10 cellular contexts compared by ENCODE assay signal in genomic region chr5:131532016-131532640, GRCh38.
DNase-seq lines count a peak whose midpoint lies in the region; ATAC-seq and TF ChIP-seq lines count a peak whose summit lies in the region.
"Had no signal": no experiment of that assay in that cellular context is flagged by ENCODE, and none has a peak within 500 bp of the region (broad histone marks: within the 10 kb centered on the region; RNA-seq: fewer than 3 reads in every experiment).

No MANE protein-coding gene starts in this region.

- POLR2A ChIA-PET in activated CD4-positive, alpha-beta T cell treated with anti-CD3 and anti-CD28 coated beads, Interleukin-2, amount 10 ng/mL, durations not matched to agents 7 days and 5 days (lab: Charles Lee), result interaction anchor here (0.7 kb wide), 1 partner anchor 29 kb away, joined by 5 read pairs; no protein-coding TSS in a partner anchor

- no peak for TF ChIP-seq POLR2A in esophagus squamous epithelium (IDR thresholded peaks at IDR 0.05)
- no peak for TF ChIP-seq POLR2A in adrenal gland (IDR thresholded peaks at IDR 0.05)
- no peak for TF ChIP-seq POLR2A in upper lobe of left lung (IDR thresholded peaks at IDR 0.05)

- no peaks in the 10 kb centered on the region for H3K9me3 Mint-ChIP-seq in activated CD4-positive, alpha-beta T cell treated with anti-CD3 and anti-CD28 coated beads, Interleukin-2, amount 10 ng/mL, durations not matched to agents 7 days and 5 days
- no peaks in the 10 kb centered on the region for H3K9me3 Mint-ChIP-seq in T-helper 2 cell treated with Interferon-gamma antibody and Interleukin-4, amounts not matched to agents 5 μg/mL and 100 μg/mL, for 36 hours
- H3K9me3 Mint-ChIP-seq in stimulated activated naive CD8-positive, alpha-beta T cell treated with anti-CD3 and anti-CD28 coated beads, Interleukin-15, amount 100 ng/mL, for 72 hours, result no peaks in the 10 kb centered on the region

- H3K36me3 Mint-ChIP-seq in activated CD4-positive, alpha-beta T cell treated with anti-CD3 and anti-CD28 coated beads, Interleukin-2, amount 10 ng/mL, durations not matched to agents 7 days and 5 days (ENCODE audit: low read depth), result peaks cover 19% of the 10 kb centered on the region
- peaks cover 20% of the 10 kb centered on the region for H3K36me3 Mint-ChIP-seq in T-helper 2 cell treated with Interferon-gamma antibody and Interleukin-4, amounts not matched to agents 5 μg/mL and 100 μg/mL, for 36 hours (ENCODE audit: low read depth)

- peak; percentile 20 for DNase-seq in activated CD4-positive, alpha-beta T cell treated with anti-CD3 and anti-CD28 coated beads, Interleukin-2, amount 10 ng/mL, durations not matched to agents 7 days and 5 days
- no peak for DNase-seq in activated CD4-positive, alpha-beta T cell treated with anti-CD3 and anti-CD28 coated beads for 1 hour
- no peak for DNase-seq in T-helper 2 cell treated with Interferon-gamma antibody and Interleukin-4, amounts not matched to agents 5 μg/mL and 100 μg/mL, for 36 hours (ENCODE audit: low spot score)
- no peak for DNase-seq in fibroblast of villous mesenchyme (ENCODE audit: low read depth)
- DNase-seq in stimulated activated naive CD8-positive, alpha-beta T cell treated with anti-CD3 and anti-CD28 coated beads, Interleukin-15, amount 100 ng/mL, for 72 hours, result no peak
- DNase-seq in esophagus squamous epithelium (lab: John Stamatoyannopoulos, UW), result no peak
- no peak for DNase-seq in adrenal gland
- DNase-seq in upper lobe of left lung, result no peak
- DNase-seq: gastrocnemius medialis, NCI-H2107 had no signal

- H3K4me3 ChIP-seq in fibroblast of villous mesenchyme (ENCODE audit: low read depth, low read length) (peak overlapping the region; percentile 7), esophagus squamous epithelium (peak overlapping the region in 2 of 4 donors; percentile 15 to 47), adrenal gland (no peak overlapping the region), upper lobe of left lung (peak overlapping the region in 2 of 4 donors; percentile 0 to 19)

- H3K4me3 Mint-ChIP-seq in activated CD4-positive, alpha-beta T cell treated with anti-CD3 and anti-CD28 coated beads, Interleukin-2, amount 10 ng/mL, durations not matched to agents 7 days and 5 days, result peak overlapping the region; percentile 64
- peak overlapping the region; percentile 82 for H3K4me3 Mint-ChIP-seq in T-helper 2 cell treated with Interferon-gamma antibody and Interleukin-4, amounts not matched to agents 5 μg/mL and 100 μg/mL, for 36 hours
- H3K4me3 Mint-ChIP-seq in stimulated activated naive CD8-positive, alpha-beta T cell treated with anti-CD3 and anti-CD28 coated beads, Interleukin-15, amount 100 ng/mL, for 72 hours, result peak overlapping the region; percentile 76 to 86

- whole genome bisulfite sequencing in esophagus squamous epithelium, 2 donors, result 47 to 51% methylated on average over 7 of the region's 7 CpGs
- 67 to 73% (median 70%) methylated on average over 7 of the region's 7 CpGs for WGBS in adrenal gland, 4 donors
- WGBS in upper lobe of left lung, 2 donors, result 43 to 51% methylated on average over 7 of the region's 7 CpGs

- intact Hi-C loops in esophagus squamous epithelium (cut with DNase I) (no loop called here), adrenal gland (cut with DNase I) (no loop called here)

- H3K4me1 Mint-ChIP-seq in activated CD4-positive, alpha-beta T cell treated with anti-CD3 and anti-CD28 coated beads, Interleukin-2, amount 10 ng/mL, durations not matched to agents 7 days and 5 days, result peaks cover 67% of the 10 kb centered on the region
- peaks cover 66% of the 10 kb centered on the region for H3K4me1 Mint-ChIP-seq in T-helper 2 cell treated with Interferon-gamma antibody and Interleukin-4, amounts not matched to agents 5 μg/mL and 100 μg/mL, for 36 hours (ENCODE audit: low read depth)
- peaks cover 78% of the 10 kb centered on the region for H3K4me1 Mint-ChIP-seq in stimulated activated naive CD8-positive, alpha-beta T cell treated with anti-CD3 and anti-CD28 coated beads, Interleukin-15, amount 100 ng/mL, for 72 hours

- TF ChIP-seq CTCF in fibroblast of villous mesenchyme (IDR thresholded peaks at IDR 0.05; ENCODE audit: insufficient read depth, low read depth, low read length) (no peak), esophagus squamous epithelium (IDR thresholded peaks at IDR 0.05) (no peak), adrenal gland (IDR thresholded peaks at IDR 0.05) (no peak), upper lobe of left lung (IDR thresholded peaks at IDR 0.05) (no peak)

- no peaks in the 10 kb centered on the region for H3K36me3 ChIP-seq in esophagus squamous epithelium
- no peaks in the 10 kb centered on the region for H3K36me3 ChIP-seq in adrenal gland (replicated peaks in 1 of 2)
- no peaks in the 10 kb centered on the region for H3K36me3 ChIP-seq in upper lobe of left lung
- H3K36me3 ChIP-seq: gastrocnemius medialis had no signal

- CTCF ChIA-PET in activated CD4-positive, alpha-beta T cell treated with anti-CD3 and anti-CD28 coated beads, Interleukin-2, amount 10 ng/mL, durations not matched to agents 7 days and 5 days (lab: Charles Lee), result interaction anchor here (0.6 to 3.9 kb wide), 12 partner anchors 8 to 1296 kb away, joined by 3 to 19 read pairs (median 4); no protein-coding TSS in a partner anchor

- peak; percentile 68 for ATAC-seq in stimulated activated naive CD8-positive, alpha-beta T cell treated with anti-CD3 and anti-CD28 coated beads, Interleukin-15, amount 100 ng/mL, for 72 hours
- no peak for ATAC-seq in upper lobe of left lung (ENCODE audit: low FRiP score in 2 of 2)
- ATAC-seq: gastrocnemius medialis had no signal

- no peaks in the 10 kb centered on the region for H3K9me3 ChIP-seq in esophagus squamous epithelium
- no peaks in the 10 kb centered on the region for H3K9me3 ChIP-seq in adrenal gland (replicated peaks in 1 of 3)
- H3K9me3 ChIP-seq in upper lobe of left lung, result no peaks in the 10 kb centered on the region
- H3K9me3 ChIP-seq: gastrocnemius medialis had no signal

- peak overlapping the region; percentile 91 for H3K27ac Mint-ChIP-seq in activated CD4-positive, alpha-beta T cell treated with anti-CD3 and anti-CD28 coated beads, Interleukin-2, amount 10 ng/mL, durations not matched to agents 7 days and 5 days
- peak overlapping the region; percentile 87 for H3K27ac Mint-ChIP-seq in T-helper 2 cell treated with Interferon-gamma antibody and Interleukin-4, amounts not matched to agents 5 μg/mL and 100 μg/mL, for 36 hours
- H3K27ac Mint-ChIP-seq in stimulated activated naive CD8-positive, alpha-beta T cell treated with anti-CD3 and anti-CD28 coated beads, Interleukin-15, amount 100 ng/mL, for 72 hours, result peak overlapping the region; percentile 37 to 91

- H3K27me3 ChIP-seq in esophagus squamous epithelium (no peaks in the 10 kb centered on the region), adrenal gland (no peaks in the 10 kb centered on the region), upper lobe of left lung (no peaks in the 10 kb centered on the region)
- H3K27me3 ChIP-seq: gastrocnemius medialis had no signal

- H3K27ac ChIP-seq in esophagus squamous epithelium (peak overlapping the region in 2 of 4 donors; percentile 7 to 21), adrenal gland (peak overlapping the region in 1 of 5 donors; percentile 4), upper lobe of left lung (peak overlapping the region in 2 of 4 donors; percentile 31 to 50)

- H3K4me1 ChIP-seq in esophagus squamous epithelium, result peaks cover 0 to 21% (median 0%) of the 10 kb centered on the region in 3 donors
- H3K4me1 ChIP-seq in adrenal gland (replicated peaks in 1 of 2), result peaks cover 0 to 7% of the 10 kb centered on the region in 2 donors
- H3K4me1 ChIP-seq in upper lobe of left lung, result peaks cover 0 to 24% (median 18%) of the 10 kb centered on the region in 4 donors

- no peak for TF ChIP-seq EP300 in upper lobe of left lung (IDR thresholded peaks at IDR 0.05)

- H3K27me3 Mint-ChIP-seq in activated CD4-positive, alpha-beta T cell treated with anti-CD3 and anti-CD28 coated beads, Interleukin-2, amount 10 ng/mL, durations not matched to agents 7 days and 5 days, result no peaks in the 10 kb centered on the region
- no peaks in the 10 kb centered on the region for H3K27me3 Mint-ChIP-seq in T-helper 2 cell treated with Interferon-gamma antibody and Interleukin-4, amounts not matched to agents 5 μg/mL and 100 μg/mL, for 36 hours (ENCODE audit: low read depth)
- H3K27me3 Mint-ChIP-seq in stimulated activated naive CD8-positive, alpha-beta T cell treated with anti-CD3 and anti-CD28 coated beads, Interleukin-15, amount 100 ng/mL, for 72 hours, result no peaks in the 10 kb centered on the region
